In the genomic region with DNA sequence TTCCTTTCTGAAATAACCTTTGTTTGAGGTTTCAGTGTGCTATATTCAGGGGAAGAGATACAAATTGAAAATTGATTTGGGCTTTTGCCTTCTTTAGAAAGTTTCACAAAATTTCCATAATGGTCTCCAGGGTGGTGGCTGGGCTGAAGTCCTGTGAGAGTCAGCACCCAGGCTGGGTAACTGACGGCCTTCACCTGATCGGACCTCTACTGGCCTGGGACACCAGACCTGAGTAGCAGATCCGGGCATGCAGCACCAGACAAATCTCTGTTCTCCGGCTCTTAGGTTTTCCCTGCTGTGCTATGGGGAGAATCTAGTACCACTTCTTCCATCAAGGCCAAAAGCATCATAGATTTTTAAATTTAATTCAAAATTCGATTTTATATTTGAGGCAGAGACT, we compare ENCODE assay signal across 20 cellular contexts.
A peak's percentile ranks its signal among the peaks of the same experiment; 100 is the strongest.
DNase-seq lines count a peak whose midpoint lies in the region; ATAC-seq, FAIRE-seq and TF ChIP-seq lines count a peak whose summit lies in the region.
"Had no signal": no experiment of that assay in that cellular context is flagged by ENCODE, and none has a peak within 500 bp of the region (broad histone marks: within the 10 kb centered on the region; RNA-seq: fewer than 3 reads in every experiment).

No MANE protein-coding gene starts in this region.

- DNase-seq in HepG2 (ENCODE audit: low spot score): no peak
- no peak for DNase-seq in right lobe of liver
- DNase-seq in K562 (ENCODE audit: extremely low read depth in 1 of 4, low spot score in 3 of 4): no peak
- DNase-seq in DMS153 treated with DMSO at 0.1 percent for 48 hours (lab: John Stamatoyannopoulos, UW; ENCODE audit: unreplicated experiment): no peak
- no peak for DNase-seq in left ventricle myocardium inferior
- DNase-seq: AML-193; C1 segment of cervical spinal cord; CD4-positive, alpha-beta memory T cell; CD4-positive, CD25-positive, alpha-beta regulatory T cell; CD8-positive, alpha-beta memory T cell; COR-L47; DMS 273 treated with DMSO at 0.1 percent for 48 hours; DMS153; DMS79 treated with DMSO at 0.1 percent for 48 hours; GF-D8 had no signal

- TF ChIP-seq CTCF in HepG2 (CRISPR knock-in tag; IDR thresholded peaks at IDR 0.05): no peak
- no peak for TF ChIP-seq CTCF in right lobe of liver (IDR thresholded peaks at IDR 0.05)
- no peak for TF ChIP-seq CTCF in K562 (IDR thresholded peaks at IDR 0.05 in 2 of 3, conservative IDR thresholded peaks at IDR 0.05 in 1 of 3; ENCODE audit: insufficient read depth in 2 of 3, low read depth in 1 of 3, low read length in 3 of 3)
- TF ChIP-seq CTCF in left ventricle myocardium inferior (IDR thresholded peaks at IDR 0.05; ENCODE audit: borderline replicate concordance): no peak

- no peak overlapping the region for H2AFZ ChIP-seq in HepG2 (ENCODE audit: low read length)
- no peak overlapping the region for H2AFZ ChIP-seq in K562 (ENCODE audit: low read depth, low read length)

- peaks cover 27% of the 10 kb centered on the region for H3K4me1 ChIP-seq in HepG2 (ENCODE audit: insufficient read depth, low read length)
- H3K4me1 ChIP-seq in right lobe of liver: no peaks in the 10 kb centered on the region
- H3K4me1 ChIP-seq in K562 (replicated peaks in 1 of 2; ENCODE audit: control insufficient read depth in 2 of 2, insufficient read depth in 2 of 2, low read length in 2 of 2): no peaks in the 10 kb centered on the region
- H3K4me1 ChIP-seq in left ventricle myocardium inferior: peaks cover 18% of the 10 kb centered on the region

- H4K20me1 ChIP-seq in HepG2 (ENCODE audit: insufficient read depth, low read length) (no peaks in the 10 kb centered on the region), K562 (replicated peaks; ENCODE audit: control insufficient read depth, insufficient read depth, low read length) (no peaks in the 10 kb centered on the region)

- H3K4me3 ChIP-seq in HepG2 (replicated peaks in 1 of 3; ENCODE audit: insufficient read depth in 1 of 3, low read depth in 2 of 3, low read length in 3 of 3) (no peak overlapping the region), right lobe of liver (no peak overlapping the region), K562 (no peak overlapping the region), left ventricle myocardium inferior (no peak overlapping the region)
- H3K4me3 ChIP-seq: A549 had no signal

- H3K9me3 ChIP-seq in HepG2 (ENCODE audit: low read length) (no peaks in the 10 kb centered on the region), right lobe of liver (no peaks in the 10 kb centered on the region), K562 (replicated peaks; ENCODE audit: control insufficient read depth, insufficient read depth, low read depth, low read length) (no peaks in the 10 kb centered on the region), left ventricle myocardium inferior (replicated peaks) (no peaks in the 10 kb centered on the region)
- H3K9me3 ChIP-seq: A549 had no signal

- H3K9me1 ChIP-seq in K562 (ENCODE audit: control insufficient read depth, insufficient read depth, low read length): no peaks in the 10 kb centered on the region

- in situ Hi-C loops in HepG2 (cut with HindIII; ENCODE audit: extremely low pct_ligation_motif_present, low pct_unique_long_range_greater_than_20kb): no loop called here
- in situ Hi-C loops in K562 (cut with MboI): no loop called here

- FAIRE-seq in HepG2 (lab: Jason Lieb, UNC) (no peak), K562 (lab: Jason Lieb, UNC) (no peak)
- FAIRE-seq: A549, G401.6, GM12891, GM19239 had no signal

- H3K79me2 ChIP-seq in HepG2 (ENCODE audit: insufficient read depth, low read length): no peaks in the 10 kb centered on the region
- H3K79me2 ChIP-seq in K562 (ENCODE audit: control insufficient read depth, insufficient read depth, low read length): no peaks in the 10 kb centered on the region

- ATAC-seq in HepG2 (peak; percentile 84), right lobe of liver (no peak), K562 (no peak)
- ATAC-seq: A549 had no signal

- H3K27ac ChIP-seq in HepG2 (ENCODE audit: extremely low read length, insufficient read depth, low read length) (no peak overlapping the region), right lobe of liver (no peak overlapping the region), K562 (ENCODE audit: extremely low read depth, low read depth, low read length) (no peak overlapping the region), left ventricle myocardium inferior (replicated peaks) (no peak overlapping the region)
- H3K27ac ChIP-seq: 22Rv1, A549 had no signal

- no peak for TF ChIP-seq RAD21 in HepG2 (CRISPR knock-in tag; IDR thresholded peaks at IDR 0.05)
- no peak for TF ChIP-seq RAD21 in K562 (CRISPR knock-in tag; conservative IDR thresholded peaks at IDR 0.05 in 1 of 2, IDR thresholded peaks at IDR 0.05 in 1 of 2)

- BruUV-seq in HepG2 (replicated peaks; lab: Mats Ljungman, UMichigan): no TSS peak
- BruUV-seq in K562 (replicated peaks; lab: Mats Ljungman, UMichigan): no TSS peak

- H3K36me3 ChIP-seq in HepG2 (replicated peaks in 1 of 2; ENCODE audit: control insufficient read depth in 1 of 2, insufficient read depth in 2 of 2, low read length in 2 of 2) (no peaks in the 10 kb centered on the region), right lobe of liver (no peaks in the 10 kb centered on the region), K562 (ENCODE audit: control insufficient read depth, insufficient read depth, low read length) (no peaks in the 10 kb centered on the region), left ventricle myocardium inferior (no peaks in the 10 kb centered on the region)

- no peaks in the 10 kb centered on the region for H3K27me3 ChIP-seq in HepG2 (ENCODE audit: control insufficient read depth in 1 of 2, insufficient read depth in 2 of 2, low read length in 2 of 2)
- no peaks in the 10 kb centered on the region for H3K27me3 ChIP-seq in right lobe of liver
- H3K27me3 ChIP-seq in K562 (ENCODE audit: control insufficient read depth in 2 of 2, insufficient read depth in 2 of 2, low read length in 2 of 2): no peaks in the 10 kb centered on the region
- H3K27me3 ChIP-seq in left ventricle myocardium inferior (ENCODE audit: low read depth): no peaks in the 10 kb centered on the region

- POLR2A ChIA-PET in HepG2 (lab: Yijun Ruan, JAX) (no interaction called here), K562 (lab: Yijun Ruan, JAX) (no interaction called here)

- CTCF ChIA-PET in HepG2 (lab: Yijun Ruan, JAX; ENCODE audit: low intra/inter-chr PET ratio, low total read pairs) (no interaction called here), K562 (lab: Yijun Ruan, JAX; ENCODE audit: low intra/inter-chr PET ratio) (no interaction called here)

- 27% methylated on average over 5 of the region's 5 CpGs for WGBS in HepG2 (ENCODE audit: low lambda C conversion rate)
- WGBS in right lobe of liver (ENCODE audit: insufficient coverage, low coverage, low lambda C conversion rate, missing lambda C conversion rate): 72% methylated on average over 2 of the region's 5 CpGs
- WGBS in K562 (ENCODE audit: insufficient coverage, low coverage, missing lambda C conversion rate): 1% methylated on average over 5 of the region's 5 CpGs

- no peak for TF ChIP-seq POLR2A in HepG2 (IDR thresholded peaks at IDR 0.05; ENCODE audit: insufficient read depth in 1 of 2, low read depth in 2 of 2, low read length in 2 of 2)
- no peak for TF ChIP-seq POLR2A in right lobe of liver (IDR thresholded peaks at IDR 0.05)
- TF ChIP-seq POLR2A in K562 (conservative IDR thresholded peaks at IDR 0.05): no peak

- no peak for TF ChIP-seq EP300 in HepG2 (IDR thresholded peaks at IDR 0.05; ENCODE audit: low read depth in 2 of 2, low read length in 2 of 2)
- TF ChIP-seq EP300 in HepG2 (CRISPR knock-in tag; IDR thresholded peaks at IDR 0.05; ENCODE audit: borderline replicate concordance): no peak
- no peak for TF ChIP-seq EP300 in K562 (IDR thresholded peaks at IDR 0.05; ENCODE audit: low read length)

- intact Hi-C loops in HepG2 (cut with micrococcal nuclease; ENCODE audit: unreplicated experiment): no loop called here
- intact Hi-C loops in right lobe of liver (cut with DNase I): no loop called here
- intact Hi-C loops in K562 (cut with micrococcal nuclease): no loop called here
- intact Hi-C loops in left ventricle myocardium inferior (cut with micrococcal nuclease): no loop called here

- 0 out of 2 replicates have a peak overlapping the region, but pooled peaks have one; percentile 7 for H3K4me2 ChIP-seq in HepG2 (ENCODE audit: low read depth, low read length)
- no peak overlapping the region for H3K4me2 ChIP-seq in K562 (ENCODE audit: insufficient read depth, low read length)
- H3K4me2 ChIP-seq: A549 had no signal

- H3K9ac ChIP-seq in HepG2 (ENCODE audit: insufficient read depth, low read depth, low read length) (no peak overlapping the region), K562 (ENCODE audit: insufficient read depth in 1 of 2, low read depth in 2 of 2, low read length in 2 of 2) (no peak overlapping the region)

TF ChIP-seq in HepG2, 621 proteins besides CTCF, POLR2A, EP300 and RAD21 (continues in another document):
- no peak for TF ChIP-seq ZNF274 (CRISPR knock-in tag; IDR thresholded peaks at IDR 0.05)
- TF ChIP-seq, protein P1, sequence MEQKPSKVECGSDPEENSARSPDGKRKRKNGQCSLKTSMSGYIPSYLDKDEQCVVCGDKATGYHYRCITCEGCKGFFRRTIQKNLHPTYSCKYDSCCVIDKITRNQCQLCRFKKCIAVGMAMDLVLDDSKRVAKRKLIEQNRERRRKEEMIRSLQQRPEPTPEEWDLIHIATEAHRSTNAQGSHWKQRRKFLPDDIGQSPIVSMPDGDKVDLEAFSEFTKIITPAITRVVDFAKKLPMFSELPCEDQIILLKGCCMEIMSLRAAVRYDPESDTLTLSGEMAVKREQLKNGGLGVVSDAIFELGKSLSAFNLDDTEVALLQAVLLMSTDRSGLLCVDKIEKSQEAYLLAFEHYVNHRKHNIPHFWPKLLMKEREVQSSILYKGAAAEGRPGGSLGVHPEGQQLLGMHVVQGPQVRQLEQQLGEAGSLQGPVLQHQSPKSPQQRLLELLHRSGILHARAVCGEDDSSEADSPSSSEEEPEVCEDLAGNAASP (CRISPR knock-in tag; IDR thresholded peaks at IDR 0.05; ENCODE audit: borderline replicate concordance): peak; percentile 48; the same call in 1 of the 2 replicates
- TF ChIP-seq REPIN1 (CRISPR knock-in tag; IDR thresholded peaks at IDR 0.05; ENCODE audit: borderline replicate concordance, low read depth): no peak
